Comparison of ENCODE assay signal across 15 cellular contexts in the genomic region with DNA sequence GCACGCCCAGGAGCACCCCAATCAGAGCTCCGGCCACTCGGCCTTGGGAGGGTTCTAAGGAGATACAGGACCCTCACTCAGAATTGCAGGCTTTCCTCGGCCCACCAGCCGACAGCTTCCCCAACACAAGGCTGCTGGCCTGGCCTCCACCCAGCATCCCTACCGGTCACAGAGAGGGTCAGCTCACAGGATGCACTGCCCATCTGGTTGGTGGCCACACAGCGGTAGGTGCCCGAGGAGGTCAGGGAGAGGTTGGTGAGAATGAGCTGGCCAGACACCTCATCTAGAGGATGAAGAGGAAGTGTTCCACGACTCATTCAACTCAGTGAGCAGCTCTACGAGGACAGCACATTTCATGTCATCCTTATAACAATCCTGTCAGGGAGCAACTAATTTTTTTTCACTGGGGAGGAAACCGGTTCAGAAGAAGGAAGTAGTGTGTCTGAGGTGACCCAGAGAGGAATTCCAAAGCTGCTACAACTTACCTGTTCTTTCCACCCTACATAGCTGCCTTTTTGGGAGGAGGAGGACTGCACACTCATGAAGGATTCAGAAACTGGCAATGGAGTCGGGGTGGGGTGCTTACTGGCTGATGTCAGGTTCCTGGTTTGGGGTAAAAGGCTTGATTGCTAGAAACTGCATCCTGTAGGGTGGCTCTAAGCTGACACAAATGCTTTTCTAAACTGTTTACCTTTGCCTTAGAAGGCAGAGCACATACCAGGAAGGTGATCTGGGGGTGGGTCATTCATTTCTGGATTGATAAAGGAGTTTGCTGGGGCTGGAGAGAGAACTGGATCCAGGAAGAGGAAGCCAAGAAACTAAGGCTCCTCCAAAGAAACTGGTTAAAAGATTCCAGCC. TPM values are rescaled to one million over a fixed set of nuclear protein-coding genes. Genes with fewer than 3 reads are reported as not detected.
DNase-seq lines count a peak whose midpoint lies in the region; ATAC-seq and TF ChIP-seq lines count a peak whose summit lies in the region.
"Had no signal": no experiment of that assay in that cellular context is flagged by ENCODE, and none has a peak within 500 bp of the region (broad histone marks: within the 10 kb centered on the region; RNA-seq: fewer than 3 reads in every experiment).

No MANE protein-coding gene starts in this region.

- H4K8ac ChIP-seq in IMR-90 (ENCODE audit: low read depth in 2 of 2, low read length in 2 of 2): peak overlapping the region; percentile 0 to 16; a peak in 3 of 4 replicates

- peak overlapping the region; percentile 34; the same call in 2 of the 3 replicates for H2BK15ac ChIP-seq in IMR-90 (ENCODE audit: low read depth, low read length)

- peak overlapping the region; percentile 87 for H2AFZ ChIP-seq in IMR-90 (replicated peaks; ENCODE audit: low read length, poor library complexity)
- no peak overlapping the region for H2AFZ ChIP-seq in neural progenitor cell (replicated peaks)

- no peak overlapping the region; the same call in 1 of the 2 replicates for H3K4me2 ChIP-seq in IMR-90 (ENCODE audit: low read depth, low read length)
- no peak overlapping the region for H3K4me2 ChIP-seq in neural progenitor cell

- peak overlapping the region; percentile 72 for H2BK120ac ChIP-seq in IMR-90 (ENCODE audit: low read depth, low read length)

- no peaks in the 10 kb centered on the region for H3K79me2 ChIP-seq in neural progenitor cell (ENCODE audit: low read depth)

- peaks cover 5% of the 10 kb centered on the region for H3K36me3 Mint-ChIP-seq in CD8-positive, alpha-beta T cell
- H3K36me3 Mint-ChIP-seq in neural progenitor cell: peaks cover 26% of the 10 kb centered on the region

- no TSS peak for BruUV-seq in IMR-90 (replicated peaks; lab: Mats Ljungman, UMichigan)

- no peaks in the 10 kb centered on the region; a peak in 1 of 4 replicates for H3K79me1 ChIP-seq in IMR-90 (ENCODE audit: low read depth in 1 of 2, low read length in 2 of 2)

- H3K27me3 ChIP-seq in CD8-positive, alpha-beta T cell (ENCODE audit: insufficient read depth, low read length): no peaks in the 10 kb centered on the region
- H3K27me3 ChIP-seq in IMR-90 (ENCODE audit: control insufficient read depth, insufficient read depth, low read length) (no peaks in the 10 kb centered on the region; the same call in 1 of the 2 replicates), neural progenitor cell (peaks cover 99% of the 10 kb centered on the region), ovary (no peaks in the 10 kb centered on the region)

- H4K20me1 ChIP-seq in IMR-90 (ENCODE audit: insufficient read depth, low read length) (no peaks in the 10 kb centered on the region), neural progenitor cell (ENCODE audit: low read depth) (peaks cover 11% of the 10 kb centered on the region)

- DNase-seq in CD8-positive, alpha-beta T cell: no peak
- DNase-seq in IMR-90 (peak; percentile 56), dermis blood vessel endothelial cell (peak; percentile 91), neural progenitor cell (ENCODE audit: low spot score) (no peak), GM10266 (ENCODE audit: extremely low spot score) (no peak), ovary (no peak), NCI-H1048 (lab: John Stamatoyannopoulos, UW) (no peak)
- DNase-seq: DMS 273 treated with DMSO at 0.1 percent for 48 hours; NCI-H2227 treated with DMSO at 0.1 percent for 48 hours; stimulated activated CD4-positive, alpha-beta T cell treated with anti-CD3 and anti-CD28 coated beads, Interleukin-4, amount 100 ng/mL, for 24 hours had no signal

- H3K4me1 Mint-ChIP-seq in CD8-positive, alpha-beta T cell (ENCODE audit: low read depth): peaks cover 15% of the 10 kb centered on the region
- peaks cover 18% of the 10 kb centered on the region for H3K4me1 Mint-ChIP-seq in neural progenitor cell

- dilution Hi-C loops in IMR-90 (cut with HindIII; ENCODE audit: low sequenced_read_pairs, unreplicated experiment): no loop called here

- no peak overlapping the region for H3K4me3 Mint-ChIP-seq in CD8-positive, alpha-beta T cell
- peak overlapping the region; percentile 17 for H3K4me3 Mint-ChIP-seq in neural progenitor cell

- TF ChIP-seq EP300 in ovary (IDR thresholded peaks at IDR 0.05): no peak

- H3K56ac ChIP-seq in IMR-90 (ENCODE audit: extremely low read depth, insufficient read depth, low read length): no peak overlapping the region

- CTCF ChIA-PET in CD8-positive, alpha-beta T cell (lab: Charles Lee): interaction anchor here (1.0 to 7.0 kb wide), 8 partner anchors 9 to 89 kb away, joined by 3 to 105 read pairs (median 6); a partner anchor contains a TSS
- CTCF ChIA-PET in IMR-90 (lab: Yijun Ruan, JAX): interaction anchor here (1.2 kb wide), 1 partner anchor 10 kb away, joined by 3 read pairs; no protein-coding TSS in a partner anchor

- no CpG with 5 or more reads among the region's 12 CpGs for WGBS in IMR-90 (ENCODE audit: extremely low coverage in 2 of 2, insufficient read length in 1 of 2), 2 experiments
- WGBS in ovary, 3 donors: 16 to 29% (median 27%) methylated on average over 12 of the region's 12 CpGs

- peak overlapping the region; percentile 55; the same call in 1 of the 2 replicates for H4K5ac ChIP-seq in IMR-90 (ENCODE audit: low read depth, low read length)

- peak overlapping the region; percentile 76 for H2BK20ac ChIP-seq in IMR-90 (ENCODE audit: low read depth, low read length)

- H3K23ac ChIP-seq in IMR-90 (ENCODE audit: low read depth, low read length): 0 out of 2 replicates have a peak overlapping the region, but pooled peaks have one; percentile 68

- H3K18ac ChIP-seq in IMR-90 (ENCODE audit: low read depth, low read length): no peak overlapping the region; the same call in 1 of the 2 replicates

- TF ChIP-seq RAD21 in IMR-90 (IDR thresholded peaks at IDR 0.05; ENCODE audit: low read length): no peak

- H3K9me3 ChIP-seq in CD8-positive, alpha-beta T cell (ENCODE audit: low read length): no peaks in the 10 kb centered on the region
- no peaks in the 10 kb centered on the region for H3K9me3 ChIP-seq in IMR-90 (ENCODE audit: control insufficient read depth, insufficient read depth, low read length)
- no peaks in the 10 kb centered on the region for H3K9me3 ChIP-seq in neural progenitor cell (ENCODE audit: low read depth)
- no peaks in the 10 kb centered on the region for H3K9me3 ChIP-seq in ovary
- H3K9me3 ChIP-seq: thoracic aorta had no signal

- peak overlapping the region; percentile 39 for H4K91ac ChIP-seq in IMR-90 (ENCODE audit: insufficient read depth, low read depth, low read length)

- peak overlapping the region; percentile 63 for H2AK9ac ChIP-seq in IMR-90 (replicated peaks; ENCODE audit: low read depth, low read length, poor library complexity)

- POLR2A ChIA-PET in CD8-positive, alpha-beta T cell (lab: Charles Lee): interaction anchor here (1.4 kb wide), 1 partner anchor 51 kb away, joined by 3 read pairs; a partner anchor contains a TSS
- POLR2A ChIA-PET in IMR-90 (lab: Charles Lee; ENCODE audit: unreplicated experiment): no interaction called here

- peaks cover 14% of the 10 kb centered on the region for H3K9me1 ChIP-seq in IMR-90 (ENCODE audit: insufficient read depth, low read length)

- intact Hi-C loops in CD8-positive, alpha-beta T cell (cut with DNase I, micrococcal nuclease): loop anchor here (5.0 to 10.0 kb wide), 5 partner anchors 89 to 1006 kb away; a partner anchor contains a TSS
- intact Hi-C loops in IMR-90 (cut with micrococcal nuclease) (loop anchor here (10.0 kb wide), 1 partner anchor 74 kb away; a partner anchor contains a TSS), ovary (cut with DNase I) (no loop called here)

- H3K4me1 ChIP-seq in CD8-positive, alpha-beta T cell (ENCODE audit: insufficient read depth, low read length): peaks cover 11% of the 10 kb centered on the region
- H3K4me1 ChIP-seq in IMR-90 (ENCODE audit: control insufficient read depth, insufficient read depth, low read length) (peaks cover 10% of the 10 kb centered on the region), neural progenitor cell (peaks cover 14% of the 10 kb centered on the region), ovary (ENCODE audit: insufficient read depth) (peaks cover 4% of the 10 kb centered on the region)

- H3K36me3 ChIP-seq in CD8-positive, alpha-beta T cell (ENCODE audit: insufficient read depth, low read length): no peaks in the 10 kb centered on the region
- H3K36me3 ChIP-seq in IMR-90 (ENCODE audit: control insufficient read depth, insufficient read depth, low read length) (no peaks in the 10 kb centered on the region), neural progenitor cell (no peaks in the 10 kb centered on the region), ovary (no peaks in the 10 kb centered on the region)
- H3K36me3 ChIP-seq: cardiac muscle cell, thoracic aorta had no signal

- H3K27ac Mint-ChIP-seq in CD8-positive, alpha-beta T cell: peak overlapping the region; percentile 28
- H3K27ac Mint-ChIP-seq in neural progenitor cell: no peak overlapping the region

- H2AK5ac ChIP-seq in IMR-90 (ENCODE audit: low read depth, low read length): peak overlapping the region; percentile 77; the same call in 1 of the 2 replicates

- H2BK5ac ChIP-seq in IMR-90 (ENCODE audit: low read depth, low read length, poor library complexity, severe bottlenecking): peak overlapping the region; percentile 37

- TF ChIP-seq CTCF in CD8-positive, alpha-beta T cell (IDR thresholded peaks at IDR 0.05): no peak
- TF ChIP-seq CTCF in IMR-90 (conservative IDR thresholded peaks at IDR 0.05; ENCODE audit: low read depth, low read length) (no peak), neural progenitor cell (IDR thresholded peaks at IDR 0.05) (no peak), GM10266 (IDR thresholded peaks at IDR 0.05; ENCODE audit: control insufficient read depth, insufficient read depth, low read depth, missing control alignments) (no peak), ovary (IDR thresholded peaks at IDR 0.05) (no peak)

- TF ChIP-seq POLR2A in IMR-90 (IDR thresholded peaks at IDR 0.05; ENCODE audit: low read depth, low read length) (no peak), ovary (IDR thresholded peaks at IDR 0.05) (no peak)

- no peak overlapping the region for H3K27ac ChIP-seq in CD8-positive, alpha-beta T cell (ENCODE audit: low read depth, low read length)
- H3K27ac ChIP-seq in IMR-90 (ENCODE audit: insufficient read depth, low read length) (no peak overlapping the region), neural progenitor cell (no peak overlapping the region), ovary (no peak overlapping the region)
- H3K27ac ChIP-seq: cardiac muscle cell had no signal

- in situ Hi-C loops in IMR-90 (cut with MboI; ENCODE audit: low sequenced_read_pairs): no loop called here

- no peak overlapping the region for H3K9ac ChIP-seq in IMR-90 (ENCODE audit: low read depth, low read length)
- no peak overlapping the region for H3K9ac ChIP-seq in neural progenitor cell

- peak overlapping the region; percentile 76 for H3K4ac ChIP-seq in IMR-90 (ENCODE audit: low read depth, low read length)

- H3K27me3 Mint-ChIP-seq in CD8-positive, alpha-beta T cell (ENCODE audit: low read depth): peaks cover 5% of the 10 kb centered on the region
- H3K27me3 Mint-ChIP-seq in neural progenitor cell (ENCODE audit: insufficient read depth, low read depth): peaks cover 81% of the 10 kb centered on the region

- no peak for ATAC-seq in CD8-positive, alpha-beta T cell
- ATAC-seq in IMR-90 (ENCODE audit: low read depth) (no peak), HG02623 (IDR thresholded peaks at IDR 0.05; ENCODE audit: unreplicated experiment) (no peak)

- no peaks in the 10 kb centered on the region for H3K9me3 Mint-ChIP-seq in CD8-positive, alpha-beta T cell
- H3K9me3 Mint-ChIP-seq in neural progenitor cell: peaks cover 22% of the 10 kb centered on the region

- H3K14ac ChIP-seq in IMR-90 (replicated peaks; ENCODE audit: low read depth, low read length): peak overlapping the region; percentile 68

- H3F3A ChIP-seq in neural progenitor cell (ENCODE audit: low read depth): peaks cover 5% of the 10 kb centered on the region

- H3K4me3 ChIP-seq in CD8-positive, alpha-beta T cell (ENCODE audit: low read depth, low read length): no peak overlapping the region
- H3K4me3 ChIP-seq in IMR-90 (ENCODE audit: insufficient read depth, low read depth, low read length) (no peak overlapping the region), neural progenitor cell (no peak overlapping the region), ovary (no peak overlapping the region)
- H3K4me3 ChIP-seq: cardiac muscle cell, thoracic aorta had no signal

RNA-seq across cellular contexts. Expression of a gene that starts 3.3 kb away (rescaled TPM):
- under 1 TPM; 0.58 to 0.65 TPM for total RNA-seq in CD8-positive, alpha-beta T cell
- total RNA-seq in IMR-90 (2012; rRNA removed) (not detected in 2 replicates), dermis blood vessel endothelial cell (0.23 and 0.51 TPM in 2 replicates), neural progenitor cell (ENCODE audit: low replicate concordance) (not detected in 2 replicates), ovary (10 to 100 TPM in 1 of 7 donors, 1 to 10 TPM in 3, under 1 TPM in 2, not detected in 1; 0.38 to 27.1 (median 1.8) TPM)
- polyA plus RNA-seq in IMR-90 (2012; rRNA removed) (not detected in 2 replicates), ovary (under 1 TPM; 0.30 to 0.48 TPM)
- polyA plus RNA-seq in IMR-90 (2012; cell fraction: cytosol; rRNA removed): 0.03 TPM in 1 of 2 replicates, not detected in the other
- polyA plus RNA-seq in IMR-90 (2012; cell fraction: nucleus; rRNA removed; ENCODE audit: low replicate concordance): not detected in 2 replicates
- total RNA-seq: cardiac muscle cell, H4 had no signal
- polyA plus RNA-seq: cardiac muscle cell, neural cell had no signal

RNA-seq across cellular contexts. Expression of a gene that starts 9.0 kb away (rescaled TPM):
- total RNA-seq in CD8-positive, alpha-beta T cell: under 1 TPM; 0.31 to 0.41 TPM
- total RNA-seq in IMR-90 (2012; rRNA removed) (0.54 and 0.83 TPM in 2 replicates), dermis blood vessel endothelial cell (0.51 and 1.3 TPM in 2 replicates), neural progenitor cell (ENCODE audit: low replicate concordance) (0.39 and 7.5 TPM in 2 replicates), ovary (1 to 10 TPM in 6 of 7 donors, not detected in 1; 1.1 to 7.0 (median 4.2) TPM)
- polyA plus RNA-seq in IMR-90 (2012; rRNA removed) (24.8 and 27.8 TPM in 2 replicates), ovary (1 to 10 TPM; 3.3 to 5.1 TPM)
- 27.1 and 28.3 TPM in 2 replicates for polyA plus RNA-seq in IMR-90 (2012; cell fraction: cytosol; rRNA removed)
- polyA plus RNA-seq in IMR-90 (2012; cell fraction: nucleus; rRNA removed; ENCODE audit: low replicate concordance): 14.9 and 33.1 TPM in 2 replicates

RNA-seq across cellular contexts. Expression of a gene that starts 13.4 kb away (rescaled TPM):
- 1 to 10 TPM in 1 of 2 experiments, under 1 TPM in 1; 0.69 to 1.6 TPM for total RNA-seq in CD8-positive, alpha-beta T cell
- total RNA-seq in IMR-90 (2012; rRNA removed) (under 0.01 TPM in 1 of 2 replicates, not detected in the other), dermis blood vessel endothelial cell (84.4 and 95.4 TPM in 2 replicates), neural progenitor cell (ENCODE audit: low replicate concordance) (0.26 and 0.81 TPM in 2 replicates), ovary (10 to 100 TPM in 4 of 7 donors, 1 to 10 TPM in 3; 7.3 to 28.4 (median 11.2) TPM)
- polyA plus RNA-seq in IMR-90 (2012; rRNA removed) (0.12 and 0.20 TPM in 2 replicates), ovary (10 to 100 TPM; 40.7 to 46.6 TPM)
- 0.10 and 0.11 TPM in 2 replicates for polyA plus RNA-seq in IMR-90 (2012; cell fraction: cytosol; rRNA removed)
- 1.7 and 2.7 TPM in 2 replicates for polyA plus RNA-seq in IMR-90 (2012; cell fraction: nucleus; rRNA removed; ENCODE audit: low replicate concordance)

RNA-seq across cellular contexts. Expression of a gene that starts 51.5 kb away (rescaled TPM):
- total RNA-seq in CD8-positive, alpha-beta T cell: 1 to 10 TPM; 4.3 to 4.5 TPM
- total RNA-seq in IMR-90 (2012; rRNA removed) (5.0 and 6.4 TPM in 2 replicates), dermis blood vessel endothelial cell (7.8 and 11.9 TPM in 2 replicates), neural progenitor cell (ENCODE audit: low replicate concordance) (35.8 and 41.9 TPM in 2 replicates), ovary (10 to 100 TPM; 14.8 to 19.4 (median 17.1) TPM)
- polyA plus RNA-seq in IMR-90 (2012; rRNA removed) (4.8 and 6.0 TPM in 2 replicates), ovary (10 to 100 TPM in 1 of 2 donors, 1 to 10 TPM in 1; 9.9 to 16.7 TPM)
- 2.5 and 2.6 TPM in 2 replicates for polyA plus RNA-seq in IMR-90 (2012; cell fraction: cytosol; rRNA removed)
- polyA plus RNA-seq in IMR-90 (2012; cell fraction: nucleus; rRNA removed; ENCODE audit: low replicate concordance): 6.8 and 33.8 TPM in 2 replicates

Comparison
In these comparisons a context has a peak if more than half of its experiments do, and no peak if none do; other contexts are left out.
1. DNase-seq: peak in IMR-90 (single experiment) and dermis blood vessel endothelial cell (single experiment); none in CD8-positive, alpha-beta T cell (0 of 7), neural progenitor cell (single experiment), GM10266 (single experiment), ovary (0 of 5) and NCI-H1048 (single experiment).
2. intact Hi-C loops: an anchor here in CD8-positive, alpha-beta T cell (5.0 to 10.0 kb wide) and IMR-90 (10.0 kb wide); none called in ovary.